In genomic region chr11:64888761-64889511, GRCh38 we compare ENCODE assay signal across 12 cellular contexts. TPM values are rescaled to one million over a fixed set of nuclear protein-coding genes. Genes with fewer than 3 reads are reported as not detected.
DNase-seq lines count a peak whose midpoint lies in the region; ATAC-seq, FAIRE-seq and TF ChIP-seq lines count a peak whose summit lies in the region.
"Had no signal": no experiment of that assay in that cellular context is flagged by ENCODE, and none has a peak within 500 bp of the region (broad histone marks: within the 10 kb centered on the region; RNA-seq: fewer than 3 reads in every experiment).

No MANE protein-coding gene starts in this region.

- H3K79me2 ChIP-seq in H1 (ENCODE audit: control insufficient read depth in 1 of 2, insufficient read depth in 2 of 2, low read length in 2 of 2), result no peaks in the 10 kb centered on the region

- DNase-seq in NCI-H226 (peak; percentile 95), H1 (ENCODE audit: low read depth in 1 of 2, low spot score in 2 of 2) (no peak), renal cortical epithelial cell (ENCODE audit: low read depth) (peak; percentile 62), spleen (no peak), NCI-H69 (lab: John Stamatoyannopoulos, UW) (no peak)
- DNase-seq: activated B cell treated with CpG ODN at 0.5 μM for 24 hours, activated gamma-delta T cell, H9 had no signal

- peak overlapping the region; percentile 11 for H4K91ac ChIP-seq in H1 (replicated peaks; ENCODE audit: insufficient read length, low read length)

- peak overlapping the region; percentile 73; the same call in 1 of the 2 replicates for H2AFZ ChIP-seq in H1 (ENCODE audit: low read length)

- H3K14ac ChIP-seq in H1 (ENCODE audit: insufficient read length), result no peak overlapping the region

- no peak overlapping the region; a peak in 1 of 4 replicates for H3K4me2 ChIP-seq in H1 (ENCODE audit: insufficient read depth in 1 of 2, low read depth in 2 of 2, low read length in 2 of 2)

- H3K9me3 ChIP-seq in H1 (ENCODE audit: insufficient read depth in 2 of 2, low read depth in 1 of 2, low read length in 1 of 2) (no peaks in the 10 kb centered on the region), spleen (no peaks in the 10 kb centered on the region)
- H3K9me3 ChIP-seq: tibial nerve had no signal

- H4K5ac ChIP-seq in H1 (ENCODE audit: insufficient read length, low read depth, low read length), result no peak overlapping the region

- H2BK120ac ChIP-seq in H1 (replicated peaks; ENCODE audit: low read depth, low read length), result no peak overlapping the region

- no peak overlapping the region for H3K4me3 ChIP-seq in H1 (ENCODE audit: extremely low read depth in 1 of 4, insufficient read depth in 2 of 4, low read depth in 3 of 4, low read length in 4 of 4)
- H3K4me3 ChIP-seq in spleen, result no peak overlapping the region

- peak overlapping the region; percentile 36 for H3K4ac ChIP-seq in H1 (replicated peaks; ENCODE audit: insufficient read length, low read depth, low read length)

- no peak for TF ChIP-seq EP300 in H1 (IDR thresholded peaks at IDR 0.05; ENCODE audit: borderline replicate concordance in 1 of 2, low read depth in 2 of 2, low read length in 2 of 2)

- no peak overlapping the region for H2AK5ac ChIP-seq in H1 (ENCODE audit: low read depth, low read length)

- intact Hi-C loops in spleen (cut with DNase I; ENCODE audit: low total_unique reads), result no loop called here

- no peak overlapping the region for H3K9ac ChIP-seq in H1 (replicated peaks in 1 of 4; ENCODE audit: extremely low read depth in 1 of 4, low read depth in 3 of 4, low read length in 3 of 4)

- H3K27ac ChIP-seq in H1 (ENCODE audit: low read depth, low read length) (no peak overlapping the region), spleen (peak overlapping the region in 3 of 8 donors; percentile 80 to 87 (median 85))

- H3K36me3 ChIP-seq in H1 (ENCODE audit: control insufficient read depth in 2 of 4, insufficient read depth in 4 of 4, low read length in 3 of 4) (no peaks in the 10 kb centered on the region), spleen (no peaks in the 10 kb centered on the region)
- H3K36me3 ChIP-seq: tibial nerve had no signal

- peaks cover 0 to 11% (median 8%) of the 10 kb centered on the region in 4 experiments; a peak in 6 of 7 replicates for H3K4me1 ChIP-seq in H1 (replicated peaks in 1 of 4; ENCODE audit: control insufficient read depth in 3 of 4, insufficient read depth in 4 of 4, low read length in 3 of 4)
- peaks cover 21 to 79% (median 44%) of the 10 kb centered on the region in 6 donors for H3K4me1 ChIP-seq in spleen

- H2BK5ac ChIP-seq in H1 (ENCODE audit: low read depth, low read length), result no peak overlapping the region

- POLR2A ChIA-PET in H1 (lab: Charles Lee; ENCODE audit: partially characterized antibody), result interaction anchor here (0.7 to 24.6 kb wide), 4 partner anchors 12 to 582 kb away, joined by 3 to 408 read pairs (median 34); partner anchors contain the start of gene EHD1

- H3K18ac ChIP-seq in H1 (ENCODE audit: extremely low read depth, low read length), result peak overlapping the region; percentile 56

- no peaks in the 10 kb centered on the region for H3K79me1 ChIP-seq in H1 (ENCODE audit: low read depth, low read length)

- H3K27me3 ChIP-seq in H1 (replicated peaks in 1 of 4; ENCODE audit: control insufficient read depth in 3 of 4, extremely low read depth in 1 of 4, insufficient read depth in 3 of 4, low read length in 3 of 4) (no peaks in the 10 kb centered on the region; a peak in 1 of 7 replicates), spleen (replicated peaks in 1 of 7) (no peaks in the 10 kb centered on the region)
- H3K27me3 ChIP-seq: tibial nerve had no signal

- TF ChIP-seq CTCF in H1 (IDR thresholded peaks at IDR 0.05; ENCODE audit: control extremely low read depth in 1 of 3, insufficient read depth in 1 of 3, low read depth in 1 of 3, low read length in 3 of 3) (no peak), spleen (IDR thresholded peaks at IDR 0.05 in 8 of 11, conservative IDR thresholded peaks at IDR 0.05 in 3 of 11) (no peak)

- no peak for FAIRE-seq in H1 (lab: Jason Lieb, UNC)

- CTCF ChIA-PET in H1 (lab: Charles Lee; ENCODE audit: partially characterized antibody), result interaction anchor here (0.7 to 32.2 kb wide), 13 partner anchors 8 to 110 kb away, joined by 3 to 1058 read pairs (median 5); partner anchors contain the start of genes BATF2, CDC42BPG, EHD1 and SF1

- TF ChIP-seq POLR2A in H1 (IDR thresholded peaks at IDR 0.05; ENCODE audit: control extremely low read depth in 1 of 2, low read depth in 2 of 2, low read length in 2 of 2) (no peak), spleen (IDR thresholded peaks at IDR 0.05) (no peak)

- H2BK20ac ChIP-seq in H1 (ENCODE audit: low read length), result 0 out of 2 replicates have a peak overlapping the region, but pooled peaks have one; percentile 83

- H4K20me1 ChIP-seq in H1 (replicated peaks in 1 of 2; ENCODE audit: control insufficient read depth in 1 of 2, insufficient read depth in 2 of 2, low read length in 2 of 2), result no peaks in the 10 kb centered on the region

- H2BK15ac ChIP-seq in H1 (ENCODE audit: low read length), result peak overlapping the region; percentile 77; the same call in 1 of the 2 replicates

- H3K23ac ChIP-seq in H1 (ENCODE audit: insufficient read length), result no peak overlapping the region

- TF ChIP-seq RAD21 in H1 (IDR thresholded peaks at IDR 0.05 in 1 of 2, conservative IDR thresholded peaks at IDR 0.05 in 1 of 2; ENCODE audit: low read depth in 2 of 2, low read length in 2 of 2), result no peak

- ATAC-seq in GM18868 (IDR thresholded peaks at IDR 0.05; ENCODE audit: unreplicated experiment), result no peak

- peak overlapping the region; percentile 60; the same call in 1 of the 2 replicates for H2BK12ac ChIP-seq in H1 (ENCODE audit: low read depth, low read length)

- peak overlapping the region; percentile 66 for H4K8ac ChIP-seq in H1 (ENCODE audit: extremely low read depth, insufficient read depth, low read length)

- no peaks in the 10 kb centered on the region; the same call in 1 of the 2 replicates for H3K23me2 ChIP-seq in H1 (ENCODE audit: low read depth, low read length)

- 74% methylated on average over 9 of the region's 9 CpGs; no CpG with 5 or more reads in 1 of the 2 experiments for WGBS in H1 (ENCODE audit: extremely low coverage in 1 of 2, insufficient coverage in 1 of 2, insufficient read length in 1 of 2, insufficient replicate concordance in 2 of 2, low coverage in 1 of 2, low lambda C conversion rate in 2 of 2, missing lambda C conversion rate in 1 of 2), 2 experiments
- WGBS in spleen, 5 donors, result 71 to 88% (median 75%) methylated on average over 9 of the region's 9 CpGs

- H3K56ac ChIP-seq in H1 (replicated peaks; ENCODE audit: insufficient read length, low read depth, low read length), result no peak overlapping the region

RNA-seq across cellular contexts. Expression of gene EHD1, which starts 10.5 kb away (rescaled TPM):
- total RNA-seq in H1 (2021; fragmentation: NEBNext Ultra II Directional; extraction: Animal tissue kit (Norgen Biotek cat#: 25700)), result 36.9 and 42.9 TPM in 2 replicates
- polyA plus RNA-seq in H1 (2011; rRNA removed) (31.5 and 54.0 TPM in 2 replicates), spleen (10 to 100 TPM; 51.9 to 93.9 (median 53.7) TPM)
- polyA plus RNA-seq in H1 (2011; cell fraction: cytosol; rRNA removed), result 33.1 TPM
- 38.0 TPM for polyA plus RNA-seq in H1 (2011; cell fraction: nucleus; rRNA removed)
- polyA plus RNA-seq in H1 (2012, experiment 1 of 2), result 22.9 to 33.8 TPM (median 30.9 TPM) in 4 replicates
- polyA plus RNA-seq in H1 (2012, experiment 2 of 2), result 28.9 TPM
- 19.7 TPM for polyA plus RNA-seq in H1 (2013, experiment 1 of 2)
- 17.7 TPM for polyA plus RNA-seq in H1 (2013, experiment 2 of 2)
- 24.7 and 48.1 TPM in 2 replicates for polyA minus RNA-seq in H1 (2011; rRNA and poly(A)+ RNA removed)
- 28.1 TPM for polyA minus RNA-seq in H1 (2011; cell fraction: cytosol; rRNA and poly(A)+ RNA removed)
- 22.0 TPM for polyA minus RNA-seq in H1 (2011; cell fraction: nucleus; rRNA and poly(A)+ RNA removed)
- total RNA-seq in renal cortical epithelial cell (103 and 181 TPM in 2 replicates), spleen (100 to 1,000 TPM; 117 to 337 (median 201) TPM)

RNA-seq across cellular contexts. Expression of gene ATG2A, which starts 28.1 kb away (rescaled TPM):
- total RNA-seq in H1 (2021; fragmentation: NEBNext Ultra II Directional; extraction: Animal tissue kit (Norgen Biotek cat#: 25700)), result 20.9 and 22.1 TPM in 2 replicates
- 12.1 and 19.8 TPM in 2 replicates for polyA plus RNA-seq in H1 (2011; rRNA removed)
- 7.3 TPM for polyA plus RNA-seq in H1 (2011; cell fraction: cytosol; rRNA removed)
- 29.8 TPM for polyA plus RNA-seq in H1 (2011; cell fraction: nucleus; rRNA removed)
- polyA plus RNA-seq in H1 (2012, experiment 1 of 2), result 13.2 to 19.6 TPM (median 18.1 TPM) in 4 replicates
- polyA plus RNA-seq in H1 (2012, experiment 2 of 2), result 14.9 TPM
- polyA plus RNA-seq in H1 (2013, experiment 1 of 2), result 7.1 TPM
- 7.1 TPM for polyA plus RNA-seq in H1 (2013, experiment 2 of 2)
- 8.1 and 8.8 TPM in 2 replicates for polyA minus RNA-seq in H1 (2011; rRNA and poly(A)+ RNA removed)
- 18.1 TPM for polyA minus RNA-seq in H1 (2011; cell fraction: cytosol; rRNA and poly(A)+ RNA removed)
- 24.5 TPM for polyA minus RNA-seq in H1 (2011; cell fraction: nucleus; rRNA and poly(A)+ RNA removed)
- 16.8 and 28.9 TPM in 2 replicates for total RNA-seq in renal cortical epithelial cell
- total RNA-seq in spleen, result 10 to 100 TPM; 32.7 to 57.3 (median 40.3) TPM
- 10 to 100 TPM; 14.3 to 30.3 (median 28.8) TPM for polyA plus RNA-seq in spleen

RNA-seq across cellular contexts. Expression of gene PPP2R5B, which starts 35.6 kb away (rescaled TPM):
- 5.1 and 5.8 TPM in 2 replicates for total RNA-seq in H1 (2021; fragmentation: NEBNext Ultra II Directional; extraction: Animal tissue kit (Norgen Biotek cat#: 25700))
- polyA plus RNA-seq in H1 (2011; rRNA removed) (4.9 and 6.3 TPM in 2 replicates), spleen (10 to 100 TPM; 10.8 to 25.4 (median 15.2) TPM)
- polyA plus RNA-seq in H1 (2011; cell fraction: cytosol; rRNA removed), result 5.2 TPM
- polyA plus RNA-seq in H1 (2011; cell fraction: nucleus; rRNA removed), result 13.4 TPM
- polyA plus RNA-seq in H1 (2012, experiment 1 of 2), result 4.7 to 4.8 TPM (median 4.7 TPM) in 4 replicates
- 5.9 TPM for polyA plus RNA-seq in H1 (2012, experiment 2 of 2)
- polyA plus RNA-seq in H1 (2013, experiment 1 of 2), result 3.7 TPM
- polyA plus RNA-seq in H1 (2013, experiment 2 of 2), result 3.8 TPM
- polyA minus RNA-seq in H1 (2011; rRNA and poly(A)+ RNA removed), result 2.3 and 2.8 TPM in 2 replicates
- polyA minus RNA-seq in H1 (2011; cell fraction: cytosol; rRNA and poly(A)+ RNA removed), result 2.5 TPM
- polyA minus RNA-seq in H1 (2011; cell fraction: nucleus; rRNA and poly(A)+ RNA removed), result 4.9 TPM
- total RNA-seq in renal cortical epithelial cell (21.7 and 22.9 TPM in 2 replicates), spleen (10 to 100 TPM; 21.9 to 45.1 (median 30.4) TPM)

RNA-seq across cellular contexts. Expression of gene CDC42BPG, which starts 44.5 kb away (rescaled TPM):
- 10.6 and 12.3 TPM in 2 replicates for total RNA-seq in H1 (2021; fragmentation: NEBNext Ultra II Directional; extraction: Animal tissue kit (Norgen Biotek cat#: 25700))
- polyA plus RNA-seq in H1 (2011; rRNA removed) (3.7 and 6.7 TPM in 2 replicates), spleen (1 to 10 TPM in 2 of 3 donors, under 1 TPM in 1; 0.74 to 2.0 (median 1.0) TPM)
- polyA plus RNA-seq in H1 (2011; cell fraction: cytosol; rRNA removed), result 5.9 TPM
- 27.1 TPM for polyA plus RNA-seq in H1 (2011; cell fraction: nucleus; rRNA removed)
- polyA plus RNA-seq in H1 (2012, experiment 1 of 2), result 6.2 to 12.1 TPM (median 10.3 TPM) in 4 replicates
- 4.7 TPM for polyA plus RNA-seq in H1 (2012, experiment 2 of 2)
- 4.8 TPM for polyA plus RNA-seq in H1 (2013, experiment 1 of 2)
- 3.8 TPM for polyA plus RNA-seq in H1 (2013, experiment 2 of 2)
- polyA minus RNA-seq in H1 (2011; rRNA and poly(A)+ RNA removed), result 4.5 and 4.9 TPM in 2 replicates
- 7.4 TPM for polyA minus RNA-seq in H1 (2011; cell fraction: cytosol; rRNA and poly(A)+ RNA removed)
- 20.2 TPM for polyA minus RNA-seq in H1 (2011; cell fraction: nucleus; rRNA and poly(A)+ RNA removed)
- total RNA-seq in renal cortical epithelial cell (8.7 and 9.4 TPM in 2 replicates), spleen (1 to 10 TPM; 1.9 to 4.6 (median 2.6) TPM)
- polyA plus RNA-seq: neural cell had no signal

RNA-seq across cellular contexts. Expression of gene GPHA2, which starts 46.8 kb away (rescaled TPM):
- total RNA-seq in H1 (2021; fragmentation: NEBNext Ultra II Directional; extraction: Animal tissue kit (Norgen Biotek cat#: 25700)), result 0.97 and 1.5 TPM in 2 replicates
- polyA plus RNA-seq in H1 (2011; rRNA removed) (4.4 and 5.4 TPM in 2 replicates), spleen (1 to 10 TPM in 2 of 3 donors, under 1 TPM in 1; 0.89 to 4.4 (median 1.2) TPM)
- polyA plus RNA-seq in H1 (2011; cell fraction: cytosol; rRNA removed), result 3.3 TPM
- 2.4 TPM for polyA plus RNA-seq in H1 (2011; cell fraction: nucleus; rRNA removed)
- polyA plus RNA-seq in H1 (2012, experiment 1 of 2), result 1.0 to 2.8 TPM (median 1.6 TPM) in 4 replicates
- 3.1 TPM for polyA plus RNA-seq in H1 (2012, experiment 2 of 2)
- polyA plus RNA-seq in H1 (2013, experiment 1 of 2), result 2.5 TPM
- polyA plus RNA-seq in H1 (2013, experiment 2 of 2), result 2.7 TPM
- polyA minus RNA-seq in H1 (2011; rRNA and poly(A)+ RNA removed), result 1.4 TPM in 1 of 2 replicates, not detected in the other
- not detected for polyA minus RNA-seq in H1 (2011; cell fraction: cytosol; rRNA and poly(A)+ RNA removed)
- not detected for polyA minus RNA-seq in H1 (2011; cell fraction: nucleus; rRNA and poly(A)+ RNA removed)
- total RNA-seq in renal cortical epithelial cell (not detected in 2 replicates), spleen (not detected)
- total RNA-seq: dermis microvascular lymphatic vessel endothelial cell, tibial nerve had no signal
- polyA plus RNA-seq: neural cell had no signal

Comparison
In these comparisons a context has a peak if more than half of its experiments do, and no peak if none do; other contexts are left out.
1. DNase-seq: peak in NCI-H226 (single experiment) and renal cortical epithelial cell (single experiment); none in H1 (0 of 2), spleen (single experiment) and NCI-H69 (single experiment).